In the genomic region with DNA sequence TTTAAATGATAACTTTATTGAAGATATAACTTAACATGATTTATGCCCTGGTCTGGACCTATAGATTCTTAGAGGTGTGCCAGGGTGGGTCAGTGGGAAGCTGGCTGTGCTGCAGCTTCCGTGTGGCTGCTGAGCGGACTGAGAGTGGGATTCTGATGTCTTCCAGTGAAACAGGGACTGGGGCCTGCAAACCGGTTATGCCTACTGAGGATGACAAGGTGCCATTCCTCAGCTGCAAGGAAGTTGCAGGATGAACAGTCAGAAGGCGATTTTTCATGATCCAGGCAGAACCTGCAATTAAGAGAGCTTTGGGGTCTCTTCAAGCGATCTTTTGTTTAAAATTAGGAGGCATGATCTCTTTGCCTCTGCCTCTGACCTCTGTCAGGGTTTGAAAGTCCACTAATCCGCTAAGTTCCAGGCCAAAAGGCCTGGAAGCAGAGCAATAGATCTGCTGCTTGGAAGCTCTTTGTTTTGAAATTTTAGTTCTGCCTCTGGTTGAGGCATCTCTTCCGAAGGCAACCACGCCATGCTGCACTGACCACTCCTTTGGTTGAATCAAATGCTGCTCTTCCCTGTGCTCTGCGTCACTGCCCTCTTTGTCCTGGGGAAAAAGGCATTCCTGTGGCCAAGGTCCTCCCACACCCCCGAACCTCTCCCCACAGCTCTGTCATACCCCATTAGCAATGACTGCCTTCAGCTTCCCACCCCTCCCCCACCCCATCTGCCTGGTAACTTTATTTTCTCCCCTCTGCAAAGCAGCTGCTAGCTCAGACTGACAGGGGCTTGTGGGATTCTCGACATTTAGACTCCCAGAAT, we compare ENCODE assay signal across 9 cellular contexts. TPM values are rescaled to one million over a fixed set of nuclear protein-coding genes. Genes with fewer than 3 reads are reported as not detected.
A peak's percentile ranks its signal among the peaks of the same experiment; 100 is the strongest.
DNase-seq lines count a peak whose midpoint lies in the region; TF ChIP-seq lines count a peak whose summit lies in the region.
"Had no signal": no experiment of that assay in that cellular context is flagged by ENCODE, and none has a peak within 500 bp of the region (broad histone marks: within the 10 kb centered on the region; RNA-seq: fewer than 3 reads in every experiment).

No MANE protein-coding gene starts in this region.

- H3K79me2 ChIP-seq in OCI-LY7 (ENCODE audit: insufficient read depth, low read depth, low read length) (no peaks in the 10 kb centered on the region), fibroblast of lung (ENCODE audit: control insufficient read depth, insufficient read depth, low read length) (no peaks in the 10 kb centered on the region), smooth muscle cell (ENCODE audit: low read depth) (no peaks in the 10 kb centered on the region)

- H3K4me3 ChIP-seq in OCI-LY7 (ENCODE audit: low read depth, low read length, poor library complexity, severe bottlenecking) (no peak overlapping the region), fibroblast of lung (replicated peaks in 1 of 4; ENCODE audit: control extremely low read depth in 1 of 4, insufficient read depth in 1 of 4, low read depth in 3 of 4, low read length in 4 of 4) (no peak overlapping the region), smooth muscle cell (no peak overlapping the region), adrenal gland (no peak overlapping the region)

- CTCF ChIA-PET in OCI-LY7 (lab: Charles Lee; ENCODE audit: unreplicated experiment) = interaction anchor here (0.6 to 1.1 kb wide), 2 partner anchors 24 to 50 kb away, joined by 3 to 4 read pairs; no protein-coding TSS in a partner anchor

- intact Hi-C loops in OCI-LY7 (cut with micrococcal nuclease; ENCODE audit: unreplicated experiment) = loop anchor here (2.0 kb wide), 1 partner anchor 25 kb away; no protein-coding TSS in a partner anchor
- intact Hi-C loops in adrenal gland (cut with DNase I) = no loop called here

- H3K27ac ChIP-seq in OCI-LY7 (ENCODE audit: low read depth, low read length, poor library complexity, severe bottlenecking) = peak overlapping the region; percentile 59
- H3K27ac ChIP-seq in fibroblast of lung (ENCODE audit: insufficient read depth, low read length) = no peak overlapping the region
- peak overlapping the region; percentile 86 for H3K27ac ChIP-seq in smooth muscle cell (ENCODE audit: low read depth)
- no peak overlapping the region for H3K27ac ChIP-seq in adrenal gland
- H3K27ac ChIP-seq: C4-2B had no signal

- no peaks in the 10 kb centered on the region for H4K20me1 ChIP-seq in OCI-LY7 (ENCODE audit: insufficient read depth, low read length)
- H4K20me1 ChIP-seq in fibroblast of lung (ENCODE audit: control insufficient read depth, extremely low read depth, insufficient read depth, low read length) = no peaks in the 10 kb centered on the region
- no peaks in the 10 kb centered on the region for H4K20me1 ChIP-seq in smooth muscle cell (ENCODE audit: low read depth)

- POLR2A ChIA-PET in OCI-LY7 (lab: Charles Lee) = interaction anchor here (0.6 to 1.4 kb wide), 5 partner anchors 9 to 526 kb away, joined by 3 to 10 read pairs (median 4); a partner anchor contains a TSS

- no peaks in the 10 kb centered on the region for H3K9me2 ChIP-seq in OCI-LY7 (ENCODE audit: insufficient read depth, low read length)

- DNase-seq in activated CD8-positive, alpha-beta memory T cell treated with anti-CD3 and anti-CD28 coated beads for 24 hours = peak; percentile 60
- DNase-seq in activated CD8-positive, alpha-beta memory T cell treated with anti-CD3 and anti-CD28 coated beads, Interleukin-2, amount 50 U/mL, for 4 hours = no peak
- DNase-seq in OCI-LY7 (ENCODE audit: low spot score) (no peak), fibroblast of lung (ENCODE audit: low read depth in 2 of 2) (peak; percentile 31 to 98), smooth muscle cell (lab: John Stamatoyannopoulos, UW; ENCODE audit: unreplicated experiment) (no peak), DMS53 (lab: John Stamatoyannopoulos, UW) (no peak), adrenal gland (no peak)
- DNase-seq in central memory CD4-positive, alpha-beta T cell = no peak

- no peak for TF ChIP-seq POLR2A in adrenal gland (IDR thresholded peaks at IDR 0.05)

- H3K4me1 ChIP-seq in OCI-LY7 (ENCODE audit: insufficient read depth, low read length, poor library complexity, severe bottlenecking) (peaks cover 36% of the 10 kb centered on the region), fibroblast of lung (ENCODE audit: control insufficient read depth, extremely low read depth, insufficient read depth, low read length) (no peaks in the 10 kb centered on the region), smooth muscle cell (ENCODE audit: low read depth) (peaks cover 28% of the 10 kb centered on the region), adrenal gland (replicated peaks in 1 of 2) (peaks cover 7 to 10% of the 10 kb centered on the region in 2 donors)

- H3K27me3 ChIP-seq in fibroblast of lung (ENCODE audit: control insufficient read depth, insufficient read depth, low read length) = no peaks in the 10 kb centered on the region
- no peaks in the 10 kb centered on the region for H3K27me3 ChIP-seq in smooth muscle cell (ENCODE audit: low read depth)
- no peaks in the 10 kb centered on the region for H3K27me3 ChIP-seq in adrenal gland

- no peak for TF ChIP-seq CTCF in OCI-LY7 (conservative IDR thresholded peaks at IDR 0.05; ENCODE audit: low read length)
- TF ChIP-seq CTCF in fibroblast of lung (conservative IDR thresholded peaks at IDR 0.05 in 1 of 2, IDR thresholded peaks at IDR 0.05 in 1 of 2; ENCODE audit: low read depth in 1 of 2, low read length in 2 of 2) = no peak
- TF ChIP-seq CTCF in smooth muscle cell (IDR thresholded peaks at IDR 0.05; ENCODE audit: borderline replicate concordance, insufficient read depth, poor library complexity, severe bottlenecking) = no peak
- TF ChIP-seq CTCF in adrenal gland (IDR thresholded peaks at IDR 0.05) = no peak

- H3K4me2 ChIP-seq in OCI-LY7 (ENCODE audit: low read length) = peak overlapping the region; percentile 76
- H3K4me2 ChIP-seq in fibroblast of lung (ENCODE audit: extremely low read depth, insufficient read depth, low read length) = no peak overlapping the region
- H3K4me2 ChIP-seq in smooth muscle cell = peak overlapping the region; percentile 96

- H3K9me3 ChIP-seq in OCI-LY7 (ENCODE audit: low read length) = no peaks in the 10 kb centered on the region
- H3K9me3 ChIP-seq in fibroblast of lung (ENCODE audit: control insufficient read depth, insufficient read depth, low read depth, low read length) = no peaks in the 10 kb centered on the region
- no peaks in the 10 kb centered on the region for H3K9me3 ChIP-seq in smooth muscle cell (replicated peaks; ENCODE audit: low read depth)
- no peaks in the 10 kb centered on the region for H3K9me3 ChIP-seq in adrenal gland (replicated peaks in 1 of 3)

- H3K36me3 ChIP-seq in OCI-LY7 (ENCODE audit: insufficient read depth, low read length) (no peaks in the 10 kb centered on the region), fibroblast of lung (ENCODE audit: control insufficient read depth, insufficient read depth, low read length) (no peaks in the 10 kb centered on the region), smooth muscle cell (ENCODE audit: low read depth) (no peaks in the 10 kb centered on the region), adrenal gland (replicated peaks in 1 of 2) (no peaks in the 10 kb centered on the region)

- 39% methylated on average over 11 of the region's 11 CpGs for WGBS in smooth muscle cell (ENCODE audit: low lambda C conversion rate)
- WGBS in adrenal gland, 4 donors = 81 to 92% (median 88%) methylated on average over 11 of the region's 11 CpGs

- H2AFZ ChIP-seq in OCI-LY7 (ENCODE audit: low read length) (peak overlapping the region; percentile 32; the same call in 1 of the 2 replicates), fibroblast of lung (ENCODE audit: low read length) (no peak overlapping the region), smooth muscle cell (ENCODE audit: low read depth) (peak overlapping the region; percentile 20)

- no TSS peak for BruUV-seq in OCI-LY7 (replicated peaks; lab: Mats Ljungman, UMichigan)

- no peak overlapping the region for H3K9ac ChIP-seq in fibroblast of lung (ENCODE audit: insufficient read depth, low read length)
- H3K9ac ChIP-seq in smooth muscle cell (ENCODE audit: low read depth) = peak overlapping the region; percentile 28

- H3F3A ChIP-seq in smooth muscle cell (ENCODE audit: low read depth) = peaks cover 9% of the 10 kb centered on the region

RNA-seq across cellular contexts. Expression of a gene that starts 2.0 kb away (rescaled TPM):
- total RNA-seq in OCI-LY7 (2014; rRNA removed; shearing (Covaris generic)) = 0.09 and 0.59 TPM in 2 replicates
- 0.42 and 0.57 TPM in 2 replicates for total RNA-seq in OCI-LY7 (2022)
- total RNA-seq in fibroblast of lung = 0.26 and 0.50 TPM in 2 replicates
- polyA plus RNA-seq in fibroblast of lung = 0.10 TPM in 2 replicates
- polyA plus RNA-seq in fibroblast of lung (2012) = 0.06 and 0.36 TPM in 2 replicates
- 0.55 TPM in 1 of 2 replicates, not detected in the other for polyA minus RNA-seq in fibroblast of lung (ENCODE audit: low replicate concordance)
- 3.6 and 5.7 TPM in 2 replicates for total RNA-seq in smooth muscle cell
- polyA plus RNA-seq in smooth muscle cell = 5.7 and 6.3 TPM in 2 replicates
- total RNA-seq in adrenal gland = 1 to 10 TPM in 2 of 8 donors, under 1 TPM in 6; 0.12 to 1.3 (median 0.64) TPM
- polyA plus RNA-seq in adrenal gland = 1 to 10 TPM in 1 of 3 donors, under 1 TPM in 2; 0.24 to 1.2 (median 0.88) TPM

RNA-seq across cellular contexts. Expression of a gene that starts 2.1 kb away (rescaled TPM):
- 2.3 and 7.3 TPM in 2 replicates for total RNA-seq in OCI-LY7 (2014; rRNA removed; shearing (Covaris generic))
- total RNA-seq in OCI-LY7 (2022) (5.3 and 5.7 TPM in 2 replicates), fibroblast of lung (19.3 and 22.6 TPM in 2 replicates), smooth muscle cell (4.8 and 8.4 TPM in 2 replicates), adrenal gland (10 to 100 TPM in 5 of 8 donors, 1 to 10 TPM in 3; 6.0 to 22.2 (median 10.8) TPM)
- polyA plus RNA-seq in fibroblast of lung (11.7 and 15.4 TPM in 2 replicates), smooth muscle cell (3.9 and 10.0 TPM in 2 replicates), adrenal gland (10 to 100 TPM in 1 of 3 donors, 1 to 10 TPM in 2; 5.3 to 11.3 (median 8.2) TPM)
- 7.1 and 10.2 TPM in 2 replicates for polyA plus RNA-seq in fibroblast of lung (2012)
- polyA minus RNA-seq in fibroblast of lung (ENCODE audit: low replicate concordance) = 2.6 and 6.8 TPM in 2 replicates

RNA-seq across cellular contexts. Expression of a gene that starts 25.5 kb away (rescaled TPM):
- 174 and 180 TPM in 2 replicates for total RNA-seq in OCI-LY7 (2014; rRNA removed; shearing (Covaris generic))
- total RNA-seq in OCI-LY7 (2022) (294 and 344 TPM in 2 replicates), fibroblast of lung (148 and 152 TPM in 2 replicates), smooth muscle cell (266 and 283 TPM in 2 replicates), adrenal gland (100 to 1,000 TPM; 104 to 224 (median 158) TPM)
- polyA plus RNA-seq in fibroblast of lung (278 and 339 TPM in 2 replicates), smooth muscle cell (197 and 200 TPM in 2 replicates), adrenal gland (100 to 1,000 TPM in 1 of 3 donors, 10 to 100 TPM in 2; 58.4 to 198 (median 59.5) TPM)
- polyA plus RNA-seq in fibroblast of lung (2012) = 163 and 257 TPM in 2 replicates
- 120 and 287 TPM in 2 replicates for polyA minus RNA-seq in fibroblast of lung (ENCODE audit: low replicate concordance)

Comparison
In these comparisons a context has a peak if more than half of its experiments do, and no peak if none do; other contexts are left out.
1. DNase-seq: peak in activated CD8-positive, alpha-beta memory T cell treated with anti-CD3 and anti-CD28 coated beads for 24 hours (single experiment) and fibroblast of lung (2 of 2); none in activated CD8-positive, alpha-beta memory T cell treated with anti-CD3 and anti-CD28 coated beads, Interleukin-2, amount 50 U/mL, for 4 hours (single experiment), OCI-LY7 (single experiment), smooth muscle cell (single experiment), DMS53 (single experiment), adrenal gland (0 of 7) and central memory CD4-positive, alpha-beta T cell (single experiment).
2. H3K27ac ChIP-seq: peak in OCI-LY7 (single experiment) and smooth muscle cell (single experiment); none in fibroblast of lung (single experiment) and adrenal gland (0 of 5).